In the genomic region with DNA sequence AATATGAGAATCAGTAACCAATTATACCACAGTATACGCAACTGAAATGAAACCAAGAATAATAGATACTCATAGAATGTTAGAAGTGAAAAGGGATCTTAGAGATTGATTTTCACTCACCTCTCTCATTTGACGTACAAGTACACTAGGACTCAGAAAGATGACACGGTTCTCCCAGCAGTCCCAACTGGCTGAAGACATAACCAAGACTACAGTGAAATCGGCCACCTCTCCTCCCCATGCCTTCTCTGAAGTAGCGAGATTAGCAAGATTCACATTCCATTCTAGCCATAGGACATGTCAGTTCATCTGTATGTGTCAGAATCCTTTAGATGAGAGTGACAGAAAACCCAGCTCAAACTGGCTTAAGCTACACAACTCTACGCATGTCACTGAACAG, we compare ENCODE assay signal across 17 cellular contexts.
DNase-seq lines count a peak whose midpoint lies in the region; FAIRE-seq and TF ChIP-seq lines count a peak whose summit lies in the region.
"Had no signal": no experiment of that assay in that cellular context is flagged by ENCODE, and none has a peak within 500 bp of the region (broad histone marks: within the 10 kb centered on the region; RNA-seq: fewer than 3 reads in every experiment).

No MANE protein-coding gene starts in this region.

- no peaks in the 10 kb centered on the region for H3F3A ChIP-seq in neural progenitor cell (ENCODE audit: low read depth)

- intact Hi-C loops in left ventricle myocardium inferior (cut with micrococcal nuclease), result no loop called here
- intact Hi-C loops in cardiac septum (cut with DNase I), result no loop called here

- H3K4me1 Mint-ChIP-seq in neural progenitor cell, result peaks cover 17% of the 10 kb centered on the region
- H3K4me1 Mint-ChIP-seq: IgD-negative memory B cell had no signal

- DNase-seq in left ventricle myocardium inferior (no peak), cardiac septum (ENCODE audit: low spot score) (no peak), H1 (ENCODE audit: low read depth in 1 of 2, low spot score in 2 of 2) (no peak), neural progenitor cell (ENCODE audit: low spot score) (no peak), mesenchymal stem cell (no peak), RPMI8226 (no peak), SHP77 (lab: John Stamatoyannopoulos, UW) (no peak)
- DNase-seq in activated CD4-positive, alpha-beta T cell treated with anti-CD3 and anti-CD28 coated beads, Interleukin-2, amount 50 U/mL, for 4 hours, result no peak
- DNase-seq: 8988T, DMS153, EL, H7, NCI-H1417, NCI-H2029, NCI-H2171 treated with DMSO at 0.1 percent for 48 hours, NCI-H774 had no signal

- H2AFZ ChIP-seq in H1 (ENCODE audit: low read length), result 0 out of 2 replicates have a peak overlapping the region, but pooled peaks have one; percentile 45
- H2AFZ ChIP-seq in neural progenitor cell (replicated peaks), result no peak overlapping the region
- no peak overlapping the region for H2AFZ ChIP-seq in mesenchymal stem cell (ENCODE audit: low read depth, low read length)

- H3K27me3 Mint-ChIP-seq in neural progenitor cell (ENCODE audit: insufficient read depth, low read depth), result peaks cover 6% of the 10 kb centered on the region

- peaks cover 79% of the 10 kb centered on the region for H3K4me1 ChIP-seq in left ventricle myocardium inferior
- H3K4me1 ChIP-seq in H1 (replicated peaks in 1 of 4; ENCODE audit: control insufficient read depth in 3 of 4, insufficient read depth in 4 of 4, low read length in 3 of 4), result no peaks in the 10 kb centered on the region; a peak in 1 of 7 replicates
- H3K4me1 ChIP-seq in neural progenitor cell, result peaks cover 3% of the 10 kb centered on the region
- H3K4me1 ChIP-seq in mesenchymal stem cell (ENCODE audit: control insufficient read depth, insufficient read depth, low read depth, low read length), result no peaks in the 10 kb centered on the region

- no peak overlapping the region for H4K5ac ChIP-seq in H1 (ENCODE audit: insufficient read length, low read depth, low read length)

- H3K79me2 ChIP-seq in H1 (ENCODE audit: control insufficient read depth in 1 of 2, insufficient read depth in 2 of 2, low read length in 2 of 2) (no peaks in the 10 kb centered on the region), neural progenitor cell (ENCODE audit: low read depth) (no peaks in the 10 kb centered on the region)

- peaks cover 7% of the 10 kb centered on the region for H3K9me3 Mint-ChIP-seq in neural progenitor cell

- H3K4me2 ChIP-seq in H1 (ENCODE audit: insufficient read depth in 1 of 2, low read depth in 2 of 2, low read length in 2 of 2), result no peak overlapping the region
- no peak overlapping the region for H3K4me2 ChIP-seq in neural progenitor cell
- H3K4me2 ChIP-seq in mesenchymal stem cell (ENCODE audit: low read length, poor library complexity, severe bottlenecking), result no peak overlapping the region

- H4K8ac ChIP-seq in H1 (ENCODE audit: extremely low read depth, insufficient read depth, low read length), result no peak overlapping the region
- H4K8ac ChIP-seq in mesenchymal stem cell (ENCODE audit: low read length), result no peak overlapping the region

- POLR2A ChIA-PET in H1 (lab: Charles Lee; ENCODE audit: partially characterized antibody), result no interaction called here

- TF ChIP-seq EP300 in H1 (IDR thresholded peaks at IDR 0.05; ENCODE audit: borderline replicate concordance in 1 of 2, low read depth in 2 of 2, low read length in 2 of 2), result no peak

- H2BK12ac ChIP-seq in H1 (ENCODE audit: low read depth, low read length) (no peak overlapping the region), mesenchymal stem cell (ENCODE audit: low read length in 2 of 2) (no peak overlapping the region)

- H3K79me1 ChIP-seq in H1 (ENCODE audit: low read depth, low read length) (no peaks in the 10 kb centered on the region), mesenchymal stem cell (replicated peaks; ENCODE audit: low read length, poor library complexity, severe bottlenecking) (no peaks in the 10 kb centered on the region)

- CTCF ChIA-PET in H1 (lab: Charles Lee; ENCODE audit: partially characterized antibody), result interaction anchor here (0.6 to 2.4 kb wide), 5 partner anchors 16 to 65 kb away, joined by 3 to 7 read pairs (median 4); no protein-coding TSS in a partner anchor

- H3K27me3 ChIP-seq in left ventricle myocardium inferior (ENCODE audit: low read depth), result no peaks in the 10 kb centered on the region
- H3K27me3 ChIP-seq in H1 (replicated peaks in 1 of 4; ENCODE audit: control insufficient read depth in 3 of 4, extremely low read depth in 1 of 4, insufficient read depth in 3 of 4, low read length in 3 of 4), result no peaks in the 10 kb centered on the region
- no peaks in the 10 kb centered on the region for H3K27me3 ChIP-seq in neural progenitor cell
- no peaks in the 10 kb centered on the region for H3K27me3 ChIP-seq in mesenchymal stem cell (ENCODE audit: control insufficient read depth in 1 of 2, insufficient read depth in 1 of 2, low read length in 2 of 2)

- H3K9me3 ChIP-seq in left ventricle myocardium inferior (replicated peaks), result no peaks in the 10 kb centered on the region
- H3K9me3 ChIP-seq in H1 (ENCODE audit: insufficient read depth in 2 of 2, low read depth in 1 of 2, low read length in 1 of 2), result no peaks in the 10 kb centered on the region
- H3K9me3 ChIP-seq in neural progenitor cell (ENCODE audit: low read depth), result no peaks in the 10 kb centered on the region
- peaks cover 22% of the 10 kb centered on the region for H3K9me3 ChIP-seq in mesenchymal stem cell (ENCODE audit: control insufficient read depth, low read length)

- H3K27ac Mint-ChIP-seq in neural progenitor cell, result peak overlapping the region; percentile 34
- H3K27ac Mint-ChIP-seq: IgD-negative memory B cell had no signal

- TF ChIP-seq POLR2A in H1 (IDR thresholded peaks at IDR 0.05; ENCODE audit: control extremely low read depth in 1 of 2, low read depth in 2 of 2, low read length in 2 of 2), result no peak

- H3K4ac ChIP-seq in H1 (replicated peaks; ENCODE audit: insufficient read length, low read depth, low read length), result no peak overlapping the region
- no peak overlapping the region for H3K4ac ChIP-seq in mesenchymal stem cell (ENCODE audit: low read depth in 1 of 2, low read length in 2 of 2)

- H3K36me3 ChIP-seq in left ventricle myocardium inferior (peaks cover 17% of the 10 kb centered on the region), H1 (ENCODE audit: control insufficient read depth in 2 of 4, insufficient read depth in 4 of 4, low read length in 3 of 4) (no peaks in the 10 kb centered on the region), neural progenitor cell (no peaks in the 10 kb centered on the region), mesenchymal stem cell (ENCODE audit: control insufficient read depth in 1 of 2, insufficient read depth in 2 of 2, low read depth in 1 of 2, low read length in 2 of 2) (no peaks in the 10 kb centered on the region)

- no peak overlapping the region for H3K56ac ChIP-seq in H1 (replicated peaks; ENCODE audit: insufficient read length, low read depth, low read length)

- H3K27ac ChIP-seq in left ventricle myocardium inferior (replicated peaks) (peak overlapping the region; percentile 12), H1 (ENCODE audit: low read depth, low read length) (no peak overlapping the region), neural progenitor cell (no peak overlapping the region), mesenchymal stem cell (ENCODE audit: low read length, poor library complexity, severe bottlenecking) (no peak overlapping the region)

- H3K9ac ChIP-seq in H1 (replicated peaks in 1 of 4; ENCODE audit: extremely low read depth in 1 of 4, low read depth in 3 of 4, low read length in 3 of 4), result no peak overlapping the region
- no peak overlapping the region for H3K9ac ChIP-seq in neural progenitor cell
- no peak overlapping the region for H3K9ac ChIP-seq in mesenchymal stem cell (ENCODE audit: low read length)

- no peaks in the 10 kb centered on the region for H3K36me3 Mint-ChIP-seq in neural progenitor cell
- H3K36me3 Mint-ChIP-seq: IgD-negative memory B cell had no signal

- H3K4me3 ChIP-seq in left ventricle myocardium inferior, result no peak overlapping the region
- no peak overlapping the region for H3K4me3 ChIP-seq in H1 (ENCODE audit: extremely low read depth in 1 of 4, insufficient read depth in 2 of 4, low read depth in 3 of 4, low read length in 4 of 4)
- H3K4me3 ChIP-seq in neural progenitor cell, result no peak overlapping the region
- no peak overlapping the region for H3K4me3 ChIP-seq in mesenchymal stem cell (ENCODE audit: insufficient read depth in 1 of 2, low read depth in 1 of 2, low read length in 2 of 2)

- H2BK20ac ChIP-seq in H1 (ENCODE audit: low read length), result no peak overlapping the region

- TF ChIP-seq RAD21 in H1 (IDR thresholded peaks at IDR 0.05 in 1 of 2, conservative IDR thresholded peaks at IDR 0.05 in 1 of 2; ENCODE audit: low read depth in 2 of 2, low read length in 2 of 2), result no peak

- no peak overlapping the region for H2BK120ac ChIP-seq in H1 (replicated peaks; ENCODE audit: low read depth, low read length)
- no peak overlapping the region for H2BK120ac ChIP-seq in mesenchymal stem cell (ENCODE audit: low read depth, low read length)

- H3K18ac ChIP-seq in H1 (ENCODE audit: extremely low read depth, low read length) (no peak overlapping the region), mesenchymal stem cell (ENCODE audit: low read depth in 1 of 2, low read length in 2 of 2) (no peak overlapping the region)

- H2BK5ac ChIP-seq in H1 (ENCODE audit: low read depth, low read length) (no peak overlapping the region), mesenchymal stem cell (ENCODE audit: low read depth, low read length, poor library complexity, severe bottlenecking) (no peak overlapping the region)

- H2AK5ac ChIP-seq in H1 (ENCODE audit: low read depth, low read length), result no peak overlapping the region
- no peak overlapping the region for H2AK5ac ChIP-seq in mesenchymal stem cell (ENCODE audit: low read length, severe bottlenecking)

- H4K91ac ChIP-seq in H1 (replicated peaks; ENCODE audit: insufficient read length, low read length) (no peak overlapping the region), mesenchymal stem cell (ENCODE audit: low read length) (no peak overlapping the region)

- no peak for TF ChIP-seq CTCF in left ventricle myocardium inferior (IDR thresholded peaks at IDR 0.05; ENCODE audit: borderline replicate concordance)
- no peak for TF ChIP-seq CTCF in H1 (IDR thresholded peaks at IDR 0.05; ENCODE audit: control extremely low read depth in 1 of 3, insufficient read depth in 1 of 3, low read depth in 1 of 3, low read length in 3 of 3)
- TF ChIP-seq CTCF in neural progenitor cell (IDR thresholded peaks at IDR 0.05), result no peak

- H3K23ac ChIP-seq in H1 (ENCODE audit: insufficient read length) (no peak overlapping the region), mesenchymal stem cell (ENCODE audit: low read length in 2 of 2) (no peak overlapping the region)

- H3K14ac ChIP-seq in H1 (ENCODE audit: insufficient read length) (no peak overlapping the region), mesenchymal stem cell (ENCODE audit: low read length in 2 of 2) (no peak overlapping the region)

- no peak for FAIRE-seq in H1 (lab: Jason Lieb, UNC)

- H2BK15ac ChIP-seq in H1 (ENCODE audit: low read length) (no peak overlapping the region), mesenchymal stem cell (ENCODE audit: low read depth, poor library complexity, severe bottlenecking) (no peak overlapping the region)

- H3K23me2 ChIP-seq in H1 (ENCODE audit: low read depth, low read length), result no peaks in the 10 kb centered on the region

- WGBS in H1 (ENCODE audit: extremely low coverage in 1 of 2, insufficient coverage in 1 of 2, insufficient read length in 1 of 2, insufficient replicate concordance in 2 of 2, low coverage in 1 of 2, low lambda C conversion rate in 2 of 2, missing lambda C conversion rate in 1 of 2), 2 experiments, result 97% methylated on average over 6 of the region's 6 CpGs; no CpG with 5 or more reads in 1 of the 2 experiments
- 95% methylated on average over 5 of the region's 6 CpGs for WGBS in mesenchymal stem cell

- H3K4me3 Mint-ChIP-seq in neural progenitor cell, result no peak overlapping the region
- H3K4me3 Mint-ChIP-seq: IgD-negative memory B cell had no signal

- H4K20me1 ChIP-seq in H1 (replicated peaks in 1 of 2; ENCODE audit: control insufficient read depth in 1 of 2, insufficient read depth in 2 of 2, low read length in 2 of 2), result no peaks in the 10 kb centered on the region
- no peaks in the 10 kb centered on the region for H4K20me1 ChIP-seq in neural progenitor cell (ENCODE audit: low read depth)
